Comparison of ENCODE assay signal across 26 cellular contexts in genomic region chr20:13187899-13188298, GRCh38. TPM values are rescaled to one million over a fixed set of nuclear protein-coding genes. Genes with fewer than 3 reads are reported as not detected.
"Had no signal": no experiment of that assay in that cellular context is flagged by ENCODE, and none has a peak within 500 bp of the region (broad histone marks: within the 10 kb centered on the region; RNA-seq: fewer than 3 reads in every experiment).

No MANE protein-coding gene starts in this region.

- ATAC-seq: effector memory CD8-positive, alpha-beta T cell; esophagus mucosa; foreskin keratinocyte; gastrocnemius medialis; gastroesophageal sphincter; heart left ventricle; heart right ventricle had no signal

- DNase-seq: colonic mucosa; cortex of kidney; dermis blood vessel endothelial cell; dorsolateral prefrontal cortex; effector CD4-positive, alpha-beta T cell; effector CD8-positive, alpha-beta T cell; effector memory CD4-positive, alpha-beta T cell; effector memory CD8-positive, alpha-beta T cell; endodermal cell; erythroblast; esophagus squamous epithelium; foreskin fibroblast; foreskin keratinocyte; foreskin melanocyte; gastrocnemius medialis; glutamatergic neuron; head of caudate nucleus; heart left ventricle; heart right ventricle had no signal

- H2AFZ ChIP-seq: hepatocyte had no signal

- H3K4me2 ChIP-seq: hepatocyte had no signal

- H3K27ac ChIP-seq: colonic mucosa, coronary artery, dorsolateral prefrontal cortex, epithelial cell of prostate, esophagus muscularis mucosa, esophagus squamous epithelium, foreskin keratinocyte, gastrocnemius medialis, gastroesophageal sphincter, heart left ventricle, heart right ventricle, hepatocyte had no signal

- H3K4me1 ChIP-seq: colonic mucosa, esophagus muscularis mucosa, esophagus squamous epithelium, foreskin keratinocyte, gastrocnemius medialis, gastroesophageal sphincter, heart left ventricle, heart right ventricle had no signal

- H3K4me3 ChIP-seq: colonic mucosa, coronary artery, dorsolateral prefrontal cortex, esophagus muscularis mucosa, esophagus squamous epithelium, gastrocnemius medialis, gastroesophageal sphincter, heart left ventricle, heart right ventricle, hepatocyte had no signal

- H3K79me2 ChIP-seq: hepatocyte had no signal

- H3K27me3 ChIP-seq: colonic mucosa, dorsolateral prefrontal cortex, esophagus muscularis mucosa, esophagus squamous epithelium, gastrocnemius medialis, gastroesophageal sphincter, heart left ventricle, heart right ventricle, hepatocyte had no signal

- H3K36me3 ChIP-seq: colonic mucosa, esophagus muscularis mucosa, esophagus squamous epithelium, gastrocnemius medialis, gastroesophageal sphincter, heart left ventricle, heart right ventricle had no signal

- H3K9me3 ChIP-seq: colonic mucosa, esophagus squamous epithelium, gastrocnemius medialis had no signal

RNA-seq across cellular contexts. Expression of gene ISM1, which starts 33.2 kb away (rescaled TPM):
- total RNA-seq: endothelial cell of umbilical vein had no signal
- polyA plus RNA-seq: endothelial cell of umbilical vein had no signal
